Comparison of ENCODE assay signal across 19 cellular contexts in genomic region chr11:461626-462025, GRCh38.
"Had no signal": no experiment of that assay in that cellular context is flagged by ENCODE, and none has a peak within 500 bp of the region (broad histone marks: within the 10 kb centered on the region; RNA-seq: fewer than 3 reads in every experiment).

No MANE protein-coding gene starts in this region.

- H3K27me3 ChIP-seq: ascending aorta, gastroesophageal sphincter, neural progenitor cell, ovary, sigmoid colon, thyroid gland, vagina had no signal

- H3K4me1 ChIP-seq: ascending aorta, gastroesophageal sphincter, neural progenitor cell, sigmoid colon, thyroid gland had no signal

- H2AFZ ChIP-seq: neural progenitor cell had no signal

- H3K27ac ChIP-seq: ascending aorta, gastroesophageal sphincter, neural progenitor cell, ovary, sigmoid colon, thyroid gland, vagina had no signal

- H3K4me2 ChIP-seq: neural progenitor cell had no signal

- ATAC-seq: gastroesophageal sphincter, left colon had no signal

- H3K36me3 ChIP-seq: neural progenitor cell, ovary, thyroid gland had no signal

- H3K9ac ChIP-seq: neural progenitor cell had no signal

- H3K4me3 ChIP-seq: ascending aorta, gastroesophageal sphincter, neural progenitor cell, ovary, sigmoid colon, thyroid gland, vagina had no signal

- H3K9me3 ChIP-seq: ascending aorta, gastroesophageal sphincter, ovary, sigmoid colon, thyroid gland, vagina had no signal

- DNase-seq: activated CD4-positive, alpha-beta T cell treated with anti-CD3 and anti-CD28 coated beads, Interleukin-2, amount 50 U/mL, for 1 hour; activated CD8-positive, alpha-beta memory T cell treated with anti-CD3 and anti-CD28 coated beads for 24 hours; activated CD8-positive, alpha-beta memory T cell treated with anti-CD3 and anti-CD28 coated beads, Interleukin-2, amount 50 U/mL, for 48 hours; activated effector memory CD4-positive, alpha-beta T cell treated with Interleukin-2 at 50 U/mL for 16 hours; activated T-cell treated with anti-CD3 and anti-CD28 coated beads, Interleukin-2, amount 50 U/mL, for 48 hours; cerebellar nuclear complex; cortex of kidney; effector CD4-positive, alpha-beta T cell; left colon; midbrain; ovary; sigmoid colon; stimulated activated CD4-positive, alpha-beta T cell treated with anti-CD3 and anti-CD28 coated beads, Interleukin-4, amount 100 ng/mL, for 4 hours; stimulated activated naive CD4-positive, alpha-beta T cell; thyroid gland had no signal
